In the genomic region with DNA sequence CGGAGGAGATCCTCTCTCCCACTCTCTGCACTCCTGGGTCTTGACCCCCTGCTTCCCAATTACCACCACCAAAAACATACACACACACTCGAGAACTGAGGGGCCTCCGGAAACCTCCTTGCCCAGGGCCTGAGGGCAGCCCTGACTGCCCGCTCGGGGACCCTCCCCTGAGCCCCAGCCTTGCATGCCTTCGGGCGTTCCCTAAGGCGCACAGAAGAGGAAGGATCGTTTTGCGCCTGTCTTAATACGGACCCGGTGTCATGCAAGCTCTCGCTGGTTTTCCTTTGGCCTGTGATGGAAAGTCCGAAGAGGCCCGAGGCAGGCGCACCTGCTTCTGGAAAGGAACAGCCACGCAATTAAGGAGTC, we compare ENCODE assay signal across 9 cellular contexts. TPM values are rescaled to one million over a fixed set of nuclear protein-coding genes. Genes with fewer than 3 reads are reported as not detected.
DNase-seq lines count a peak whose midpoint lies in the region; ATAC-seq, FAIRE-seq and TF ChIP-seq lines count a peak whose summit lies in the region.
"Had no signal": no experiment of that assay in that cellular context is flagged by ENCODE, and none has a peak within 500 bp of the region (broad histone marks: within the 10 kb centered on the region; RNA-seq: fewer than 3 reads in every experiment).

No MANE protein-coding gene starts in this region.

- peaks cover 11 to 24% of the 10 kb centered on the region in 2 experiments for H3K27me3 ChIP-seq in GM12878 (replicated peaks in 1 of 2; ENCODE audit: control insufficient read depth in 2 of 2, insufficient read depth in 2 of 2, low read length in 1 of 2)
- H3K27me3 ChIP-seq in neuron (ENCODE audit: insufficient read depth, low read length), result no peaks in the 10 kb centered on the region

- BruUV-seq in Calu3 (replicated peaks; lab: Mats Ljungman, UMichigan) (no TSS peak), GM12878 (replicated peaks; lab: Mats Ljungman, UMichigan) (no TSS peak)

- CTCF ChIA-PET in Calu3 (lab: Charles Lee), result no interaction called here
- CTCF ChIA-PET in GM12878 (lab: Yijun Ruan, JAX), result no interaction called here

- no peak for FAIRE-seq in GM12878 (lab: Jason Lieb, UNC)

- no peaks in the 10 kb centered on the region for H3K36me3 ChIP-seq in GM12878 (ENCODE audit: control insufficient read depth in 2 of 2, insufficient read depth in 2 of 2, low read length in 1 of 2)
- no peaks in the 10 kb centered on the region for H3K36me3 ChIP-seq in neuron (ENCODE audit: insufficient read depth, low read length)

- in situ Hi-C loops in GM12878 (cut with MboI), result loop anchor here (10.0 to 25.0 kb wide), 2 partner anchors 836 to 1709 kb away; no protein-coding TSS in a partner anchor

- no peak overlapping the region for H2AFZ ChIP-seq in GM12878 (ENCODE audit: control insufficient read depth, low read depth, low read length)
- no peak overlapping the region for H2AFZ ChIP-seq in neuron (ENCODE audit: low read depth, low read length)

- no peaks in the 10 kb centered on the region for H3K9me3 ChIP-seq in GM12878 (replicated peaks; ENCODE audit: control insufficient read depth, insufficient read depth, low read length)
- H3K9me3 ChIP-seq in neuron (ENCODE audit: low read length), result no peaks in the 10 kb centered on the region

- ATAC-seq in HG02852 (IDR thresholded peaks at IDR 0.05; ENCODE audit: unreplicated experiment) (peak; percentile 10), GM12878 (peak; percentile 20; the same call in 2 of the 3 replicates), GM18873 (IDR thresholded peaks at IDR 0.05; ENCODE audit: low FRiP score, unreplicated experiment) (no peak)

- peaks cover 7% of the 10 kb centered on the region for H3K36me3 Mint-ChIP-seq in Calu3 (ENCODE audit: insufficient read depth, unreplicated experiment)

- SMC1A ChIA-PET in GM12878 (lab: Charles Lee; ENCODE audit: uncharacterized antibody, unreplicated experiment), result no interaction called here

- no peak for TF ChIP-seq RAD21 in GM12878 (IDR thresholded peaks at IDR 0.05; ENCODE audit: insufficient read depth, low read depth, low read length)

- H4K20me1 ChIP-seq in GM12878 (ENCODE audit: control insufficient read depth, insufficient read depth), result no peaks in the 10 kb centered on the region

- DNase-seq in Calu3 (no peak), GM12878 (ENCODE audit: low read depth, low spot score) (no peak), DMS153 treated with DMSO at 0.1 percent for 48 hours (lab: John Stamatoyannopoulos, UW; ENCODE audit: unreplicated experiment) (no peak), kidney tubule cell (ENCODE audit: low spot score) (no peak), NCI-H510A treated with DMSO at 0.1 percent for 48 hours (lab: John Stamatoyannopoulos, UW) (no peak)

- H3K27ac ChIP-seq in GM12878 (ENCODE audit: control insufficient read depth, insufficient read depth), result no peak overlapping the region

- no peaks in the 10 kb centered on the region for H3K4me1 Mint-ChIP-seq in Calu3 (ENCODE audit: low read depth, unreplicated experiment)

- peaks cover 71% of the 10 kb centered on the region for H3K27me3 Mint-ChIP-seq in Calu3 (ENCODE audit: unreplicated experiment)

- WGBS in GM12878 (ENCODE audit: insufficient coverage, insufficient replicate concordance, low lambda C conversion rate, missing lambda C conversion rate), result 51% methylated on average over 17 of the region's 17 CpGs

- POLR2A ChIA-PET in GM12878 (lab: Charles Lee), result no interaction called here

- H3K4me1 ChIP-seq in GM12878 (ENCODE audit: control insufficient read depth, insufficient read depth, low read length), result no peaks in the 10 kb centered on the region
- H3K4me1 ChIP-seq in neuron (ENCODE audit: insufficient read depth, low read length), result peaks cover 22% of the 10 kb centered on the region

- intact Hi-C loops in Calu3 (cut with micrococcal nuclease; ENCODE audit: unreplicated experiment), result loop anchor here (10.0 kb wide), 1 partner anchor 839 kb away; no protein-coding TSS in a partner anchor
- intact Hi-C loops in GM12878 (cut with micrococcal nuclease; ENCODE audit: unreplicated experiment), result loop anchor here (5.0 kb wide), 1 partner anchor 1711 kb away; no protein-coding TSS in a partner anchor

- H3K27ac Mint-ChIP-seq in Calu3 (ENCODE audit: unreplicated experiment), result no peak overlapping the region
- H3K27ac Mint-ChIP-seq: dendritic cell treated with granulocyte-macrophage colony-stimulating factor and Interleukin-4, amounts not matched to agents 40 ng/mL and 50 ng/mL, for 4 days had no signal

- TF ChIP-seq CTCF in Calu3 (IDR thresholded peaks at IDR 0.05; ENCODE audit: unreplicated experiment) (no peak), GM12878 (IDR thresholded peaks at IDR 0.05 in 2 of 3, conservative IDR thresholded peaks at IDR 0.05 in 1 of 3; ENCODE audit: control insufficient read depth in 2 of 3, extremely low read depth in 1 of 3, insufficient read depth in 1 of 3, low read depth in 3 of 3, low read length in 3 of 3) (no peak)

- H3K4me3 ChIP-seq in GM12878, result no peak overlapping the region
- H3K4me3 ChIP-seq in neuron (ENCODE audit: low read length), result peak overlapping the region; percentile 83

- H3K4me2 ChIP-seq in GM12878 (ENCODE audit: control insufficient read depth, insufficient read depth), result peak overlapping the region; percentile 96; the same call in 1 of the 2 replicates

- RAD21 ChIA-PET in GM12878 (lab: Charles Lee; ENCODE audit: unreplicated experiment), result no interaction called here

- no peaks in the 10 kb centered on the region for H3K79me2 ChIP-seq in GM12878 (ENCODE audit: control insufficient read depth, insufficient read depth, low read length)

- no peak for TF ChIP-seq EP300 in GM12878 (IDR thresholded peaks at IDR 0.05; ENCODE audit: borderline replicate concordance in 1 of 2, control insufficient read depth in 1 of 2, low read depth in 2 of 2, low read length in 2 of 2)

- no peak overlapping the region; the same call in 1 of the 2 replicates for H3K9ac ChIP-seq in GM12878 (ENCODE audit: control insufficient read depth, insufficient read depth, low read length)

- no peaks in the 10 kb centered on the region for H3K9me3 Mint-ChIP-seq in Calu3 (ENCODE audit: low read depth, unreplicated experiment)
- H3K9me3 Mint-ChIP-seq: dendritic cell treated with granulocyte-macrophage colony-stimulating factor and Interleukin-4, amounts not matched to agents 40 ng/mL and 50 ng/mL, for 4 days had no signal

- H3K4me3 Mint-ChIP-seq in Calu3 (ENCODE audit: low read depth, unreplicated experiment), result peak overlapping the region; percentile 73

- no peak for TF ChIP-seq POLR2A in GM12878 (IDR thresholded peaks at IDR 0.05; ENCODE audit: low read depth, low read length)

TF ChIP-seq in GM12878, 131 proteins besides CTCF, POLR2A, EP300 and RAD21 (continues in another document):
- TF ChIP-seq, protein P1, sequence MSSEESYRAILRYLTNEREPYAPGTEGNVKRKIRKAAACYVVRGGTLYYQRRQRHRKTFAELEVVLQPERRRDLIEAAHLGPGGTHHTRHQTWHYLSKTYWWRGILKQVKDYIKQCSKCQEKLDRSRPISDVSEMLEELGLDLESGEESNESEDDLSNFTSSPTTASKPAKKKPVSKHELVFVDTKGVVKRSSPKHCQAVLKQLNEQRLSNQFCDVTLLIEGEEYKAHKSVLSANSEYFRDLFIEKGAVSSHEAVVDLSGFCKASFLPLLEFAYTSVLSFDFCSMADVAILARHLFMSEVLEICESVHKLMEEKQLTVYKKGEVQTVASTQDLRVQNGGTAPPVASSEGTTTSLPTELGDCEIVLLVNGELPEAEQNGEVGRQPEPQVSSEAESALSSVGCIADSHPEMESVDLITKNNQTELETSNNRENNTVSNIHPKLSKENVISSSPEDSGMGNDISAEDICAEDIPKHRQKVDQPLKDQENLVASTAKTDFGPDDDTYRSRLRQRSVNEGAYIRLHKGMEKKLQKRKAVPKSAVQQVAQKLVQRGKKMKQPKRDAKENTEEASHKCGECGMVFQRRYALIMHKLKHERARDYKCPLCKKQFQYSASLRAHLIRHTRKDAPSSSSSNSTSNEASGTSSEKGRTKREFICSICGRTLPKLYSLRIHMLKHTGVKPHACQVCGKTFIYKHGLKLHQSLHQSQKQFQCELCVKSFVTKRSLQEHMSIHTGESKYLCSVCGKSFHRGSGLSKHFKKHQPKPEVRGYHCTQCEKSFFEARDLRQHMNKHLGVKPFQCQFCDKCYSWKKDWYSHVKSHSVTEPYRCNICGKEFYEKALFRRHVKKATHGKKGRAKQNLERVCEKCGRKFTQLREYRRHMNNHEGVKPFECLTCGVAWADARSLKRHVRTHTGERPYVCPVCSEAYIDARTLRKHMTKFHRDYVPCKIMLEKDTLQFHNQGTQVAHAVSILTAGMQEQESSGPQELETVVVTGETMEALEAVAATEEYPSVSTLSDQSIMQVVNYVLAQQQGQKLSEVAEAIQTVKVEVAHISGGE (CRISPR knock-in tag; IDR thresholded peaks at IDR 0.05), result no peak
- TF ChIP-seq KDM1A (IDR thresholded peaks at IDR 0.05; ENCODE audit: borderline replicate concordance), result no peak

RNA-seq across cellular contexts. Expression of a gene that starts 19.8 kb away (rescaled TPM):
- total RNA-seq in Calu3 (2022), result not detected in 2 replicates
- total RNA-seq in GM12878 (2013; cell fraction: nucleolus; rRNA removed), result not detected in 2 replicates
- not detected in 2 replicates for total RNA-seq in GM12878 (2014; rRNA removed)
- not detected in 2 replicates for total RNA-seq in GM12878 (2014; rRNA removed; fragmentation: Illumina TruSeq; extraction: Trizol)
- total RNA-seq in GM12878 (2021), result not detected in 2 replicates
- not detected for polyA plus RNA-seq in GM12878 (2011; ENCODE audit: low read depth)
- polyA plus RNA-seq in GM12878 (2011; rRNA removed), result not detected in 2 replicates
- polyA plus RNA-seq in GM12878 (2011; cell fraction: cytosol; rRNA removed), result not detected in 2 replicates
- polyA plus RNA-seq in GM12878 (2011; cell fraction: nucleus; rRNA removed), result not detected in 2 replicates
- polyA plus RNA-seq in GM12878 (2012), result not detected in 2 replicates
- polyA plus RNA-seq in GM12878 (2014; fragmentation: Illumina TruSeq; extraction: Trizol), result not detected in 2 replicates
- polyA plus RNA-seq in GM12878 (2014; fragmentation: Nextera tagmentation; extraction: Ambion mirVana), result not detected
- not detected in 2 replicates for polyA plus RNA-seq in GM12878 (2014; rRNA removed)
- polyA plus RNA-seq in GM12878 (2016; fragmentation: Nextera tagmentation; extraction: Ambion mirVana), result not detected
- polyA minus RNA-seq in GM12878 (2011; rRNA and poly(A)+ RNA removed), result not detected in 2 replicates
- not detected in 2 replicates for polyA minus RNA-seq in GM12878 (2011; cell fraction: cytosol; rRNA and poly(A)+ RNA removed)
- not detected in 2 replicates for polyA minus RNA-seq in GM12878 (2011; cell fraction: nucleus; rRNA and poly(A)+ RNA removed)
